ENCODE assay signal across 1 cellular context in the genomic region with DNA sequence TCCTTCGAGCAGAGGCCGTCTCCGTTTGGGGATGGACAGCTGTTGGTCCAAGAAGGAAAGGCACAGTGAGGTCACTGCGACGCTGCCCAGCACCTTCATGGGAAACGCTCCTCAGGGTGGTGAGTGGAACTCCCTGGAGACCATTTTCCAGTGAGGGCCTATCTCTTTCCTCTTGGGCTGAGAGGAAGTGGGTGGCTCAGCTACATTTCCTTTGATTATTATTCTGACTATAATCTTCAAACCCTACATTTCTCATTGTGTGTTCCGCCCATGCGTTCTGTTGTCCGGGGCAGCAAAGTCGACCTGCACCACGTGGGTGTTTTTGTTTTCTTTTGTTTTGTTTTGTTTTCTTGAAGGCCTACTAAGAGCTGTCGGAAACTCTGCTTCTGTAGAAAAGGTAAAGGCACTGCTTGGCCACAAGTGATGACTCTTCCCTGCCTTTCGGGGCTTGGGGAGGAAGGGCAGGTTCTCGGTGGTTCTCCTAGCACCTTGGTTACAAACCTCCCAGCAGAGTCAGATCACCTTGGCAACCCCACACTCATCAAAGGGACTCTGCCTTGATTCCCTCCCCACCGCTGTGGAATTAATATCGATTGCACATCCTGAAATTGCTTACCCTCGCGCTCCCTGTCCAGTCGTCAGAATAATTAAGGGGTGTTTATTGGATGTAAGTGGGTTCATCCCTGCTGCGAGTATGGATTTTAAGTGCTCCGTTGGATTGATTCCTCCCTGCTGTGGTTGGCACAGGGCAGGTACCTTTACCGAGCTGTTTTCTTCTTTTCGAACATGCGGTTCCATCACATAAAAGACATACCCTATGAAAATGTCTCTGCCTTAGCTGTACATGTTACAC.
A peak's percentile ranks its signal among the peaks of the same experiment; 100 is the strongest.
TF ChIP-seq lines count a peak whose summit lies in the region.

No MANE protein-coding gene starts in this region.

TF ChIP-seq in endothelial cell of umbilical vein, 7 proteins besides CTCF, POLR2A, EP300 and RAD21:
- TF ChIP-seq MAX (IDR thresholded peaks at IDR 0.05; ENCODE audit: insufficient read depth, insufficient read length) (peak; percentile 87), POLR2AphosphoS5 (IDR thresholded peaks at IDR 0.05; ENCODE audit: insufficient read depth, low read depth, low read length) (peak; percentile 38), MYC (IDR thresholded peaks at IDR 0.05; ENCODE audit: low read depth, low read length) (no peak), JUN (IDR thresholded peaks at IDR 0.05; ENCODE audit: borderline replicate concordance, insufficient read depth, insufficient read length, low read depth) (no peak), GATA2 (IDR thresholded peaks at IDR 0.05; ENCODE audit: insufficient read depth, insufficient read length, low read depth, low read length) (peak; percentile 59), FOS (IDR thresholded peaks at IDR 0.05; ENCODE audit: borderline replicate concordance, insufficient read depth, low read length) (peak; percentile 20), EZH2 (IDR thresholded peaks at IDR 0.05; ENCODE audit: borderline replicate concordance, low read depth, low read length, severe bottlenecking) (no peak)
TF ChIP-seq in endothelial cell of umbilical vein: peak in this region for 4.
